Comparison of ENCODE assay signal across 1 cellular context in genomic region chr7:433558-433957, GRCh38.
TF ChIP-seq lines count a peak whose summit lies in the region.

No MANE protein-coding gene starts in this region.

TF ChIP-seq in H1, 55 proteins besides CTCF, POLR2A, EP300 and RAD21:
- no peak for TF ChIP-seq GTF2F1 (IDR thresholded peaks at IDR 0.05; ENCODE audit: borderline replicate concordance, low read depth, low read length)
- TF ChIP-seq SIN3A (conservative IDR thresholded peaks at IDR 0.05 in 1 of 2, IDR thresholded peaks at IDR 0.05 in 1 of 2; ENCODE audit: low read depth in 1 of 2, low read length in 2 of 2) = no peak
- no peak for TF ChIP-seq BRCA1 (IDR thresholded peaks at IDR 0.05; ENCODE audit: low read depth, low read length)
- TF ChIP-seq TAF1 (IDR thresholded peaks at IDR 0.05; ENCODE audit: low read depth, low read length) = no peak
- no peak for TF ChIP-seq RNF2 (IDR thresholded peaks at IDR 0.05; ENCODE audit: borderline replicate concordance, low read depth, low read length, missing control alignments, poor library complexity, severe bottlenecking)
- no peak for TF ChIP-seq SAP30 (IDR thresholded peaks at IDR 0.05; ENCODE audit: insufficient read depth, insufficient replicate concordance, low read length)
- no peak for TF ChIP-seq GABPA (IDR thresholded peaks at IDR 0.05; ENCODE audit: borderline replicate concordance, insufficient read depth, low read length)
